ENCODE assay signal across 35 cellular contexts in genomic region chr17:44045493-44045892, GRCh38.
"Had no signal": no experiment of that assay in that cellular context is flagged by ENCODE, and none has a peak within 500 bp of the region (broad histone marks: within the 10 kb centered on the region; RNA-seq: fewer than 3 reads in every experiment).

No MANE protein-coding gene starts in this region.

- H3K9me3 ChIP-seq: body of pancreas, breast epithelium, SJCRH30 had no signal

- H2AFZ ChIP-seq: PC-9 had no signal

- ATAC-seq: activated CD4-positive, alpha-beta T cell treated with anti-CD3 and anti-CD28 coated beads for 36 hours; activated CD4-positive, CD25-positive, alpha-beta regulatory T cell treated with anti-CD3 and anti-CD28 coated beads, Interleukin-2, amount 50 U/mL, for 24 hours; activated CD8-positive, alpha-beta T cell treated with anti-CD3 and anti-CD28 coated beads, Interleukin-2, amount 10 ng/mL, durations not matched to agents 7 days and 5 days; activated T-cell treated with anti-CD3 and anti-CD28 coated beads, Interleukin-2, amount 50 U/mL, for 4 hours; body of pancreas; WTC11 had no signal

- H3K4me2 ChIP-seq: PC-9 had no signal

- H3K27ac ChIP-seq: body of pancreas, breast epithelium, PC-9, SJCRH30 had no signal

- H3K27ac Mint-ChIP-seq: activated CD4-positive, alpha-beta T cell treated with anti-CD3 and anti-CD28 coated beads for 36 hours; activated CD4-positive, alpha-beta T cell treated with anti-CD3 and anti-CD28 coated beads, Interleukin-2, amount 10 ng/mL, durations not matched to agents 7 days and 5 days; activated CD8-positive, alpha-beta T cell treated with anti-CD3 and anti-CD28 coated beads, Interleukin-2, amount 10 ng/mL, durations not matched to agents 7 days and 5 days; activated naive CD4-positive, alpha-beta T cell treated with anti-CD3 and anti-CD28 coated beads for 36 hours; activated naive CD8-positive, alpha-beta T cell; activated T-helper 1 cell treated with anti-CD3 and anti-CD28 coated beads, Interleukin-12 subunit alpha, Interleukin-12 subunit beta, Interleukin-2, Interleukin-4 antibody, amounts not matched to agents 30 ng/mL and 10 ng/mL and 1 ng/mL, durations not matched to agents 14 hours and 24 hours and 36 hours; T-helper 2 cell treated with Interferon-gamma antibody and Interleukin-4, amounts not matched to agents 5 μg/mL and 100 μg/mL, for 36 hours; WTC11 had no signal

- H3K27me3 ChIP-seq: body of pancreas, breast epithelium, SJCRH30 had no signal

- H3K27me3 Mint-ChIP-seq: activated CD4-positive, alpha-beta T cell treated with anti-CD3 and anti-CD28 coated beads for 36 hours; activated CD4-positive, alpha-beta T cell treated with anti-CD3 and anti-CD28 coated beads, Interleukin-2, amount 10 ng/mL, durations not matched to agents 7 days and 5 days; activated naive CD8-positive, alpha-beta T cell had no signal

- DNase-seq: activated CD4-positive, alpha-beta T cell treated with anti-CD3 and anti-CD28 coated beads for 36 hours; activated CD4-positive, alpha-beta T cell treated with anti-CD3 and anti-CD28 coated beads, Interleukin-2, amount 10 ng/mL, durations not matched to agents 7 days and 5 days; activated CD4-positive, alpha-beta T cell treated with anti-CD3 and anti-CD28 coated beads, Interleukin-2, amount 50 U/mL, for 48 hours; activated CD8-positive, alpha-beta T cell treated with anti-CD3 and anti-CD28 coated beads, Interleukin-2, amount 10 ng/mL, durations not matched to agents 7 days and 5 days; activated gamma-delta T cell treated with Interleukin-2 at 50 U/mL for 16 hours; activated naive CD4-positive, alpha-beta T cell treated with anti-CD3 and anti-CD28 coated beads for 36 hours; activated T-cell treated with anti-CD3 and anti-CD28 coated beads, Interleukin-2, amount 50 U/mL, for 4 hours; amygdala; body of pancreas; Kasumi-1; MM.1S; NCI-H1092 treated with DMSO at 0.1 percent for 48 hours; NCI-H1417; NCI-H146; NCI-H187; NCI-H2029 treated with DMSO at 0.1 percent for 48 hours; NCI-H2107; NCI-H2171; NCI-H510A; NCI-H526; NCI-H748 treated with DMSO at 0.1 percent for 48 hours; NK-92 treated with Interleukin-12 subunit alpha and Interleukin-12 subunit beta, amount 100 ng/mL, for 24 hours; PC-9; SHP77; SJCRH30 had no signal

- H3K9me3 Mint-ChIP-seq: activated CD4-positive, alpha-beta T cell treated with anti-CD3 and anti-CD28 coated beads, Interleukin-2, amount 10 ng/mL, durations not matched to agents 7 days and 5 days; activated naive CD4-positive, alpha-beta T cell treated with anti-CD3 and anti-CD28 coated beads for 36 hours; activated T-cell treated with anti-CD3 and anti-CD28 coated beads, Interleukin-2, amount 50 U/mL, for 4 hours; activated T-helper 1 cell treated with anti-CD3 and anti-CD28 coated beads, Interleukin-12 subunit alpha, Interleukin-12 subunit beta, Interleukin-2, Interleukin-4 antibody, amounts not matched to agents 30 ng/mL and 10 ng/mL and 1 ng/mL, durations not matched to agents 14 hours and 24 hours and 36 hours; T-helper 2 cell treated with Interferon-gamma antibody and Interleukin-4, amounts not matched to agents 5 μg/mL and 100 μg/mL, for 36 hours had no signal

- FAIRE-seq: astrocyte, RCC 7860, TTC549 had no signal

- H3K4me3 Mint-ChIP-seq: activated CD4-positive, alpha-beta T cell treated with anti-CD3 and anti-CD28 coated beads for 36 hours; activated CD4-positive, alpha-beta T cell treated with anti-CD3 and anti-CD28 coated beads, Interleukin-2, amount 10 ng/mL, durations not matched to agents 7 days and 5 days; activated CD8-positive, alpha-beta T cell treated with anti-CD3 and anti-CD28 coated beads, Interleukin-2, amount 10 ng/mL, durations not matched to agents 7 days and 5 days; activated naive CD4-positive, alpha-beta T cell treated with anti-CD3 and anti-CD28 coated beads for 36 hours; activated naive CD8-positive, alpha-beta T cell; activated T-cell treated with anti-CD3 and anti-CD28 coated beads, Interleukin-2, amount 50 U/mL, for 4 hours; activated T-helper 1 cell treated with anti-CD3 and anti-CD28 coated beads, Interleukin-12 subunit alpha, Interleukin-12 subunit beta, Interleukin-2, Interleukin-4 antibody, amounts not matched to agents 30 ng/mL and 10 ng/mL and 1 ng/mL, durations not matched to agents 14 hours and 24 hours and 36 hours; T-helper 2 cell treated with Interferon-gamma antibody and Interleukin-4, amounts not matched to agents 5 μg/mL and 100 μg/mL, for 36 hours; WTC11 had no signal

- H3K4me3 ChIP-seq: body of pancreas, breast epithelium, PC-9, SJCRH30, SK-N-MC had no signal

- H3K36me3 ChIP-seq: breast epithelium had no signal
